In genomic region chr6:110741517-110741916, GRCh38 we compare ENCODE assay signal across 12 cellular contexts.
DNase-seq lines count a peak whose midpoint lies in the region; ATAC-seq and TF ChIP-seq lines count a peak whose summit lies in the region.
"Had no signal": no experiment of that assay in that cellular context is flagged by ENCODE, and none has a peak within 500 bp of the region (broad histone marks: within the 10 kb centered on the region; RNA-seq: fewer than 3 reads in every experiment).

No MANE protein-coding gene starts in this region.

- peaks cover 12 to 14% of the 10 kb centered on the region in 2 donors for H3K9me3 Mint-ChIP-seq in activated T-cell treated with anti-CD3 and anti-CD28 coated beads, Interleukin-2, amount 50 U/mL, for 72 hours
- H3K9me3 Mint-ChIP-seq in activated T-cell treated with anti-CD3 and anti-CD28 coated beads, Interleukin-2, amount 50 U/mL, for 4 hours, result peaks cover 22% of the 10 kb centered on the region
- peaks cover 4% of the 10 kb centered on the region for H3K9me3 Mint-ChIP-seq in activated T-helper 17 cell treated with anti-CD3 and anti-CD28 coated beads, Interleukin-2, amount 50 U/mL, for 72 hours

- no peaks in the 10 kb centered on the region for H3K9me3 ChIP-seq in HEK293 (ENCODE audit: control insufficient read depth, insufficient read depth, low read depth, low read length)
- H3K9me3 ChIP-seq: HAP-1 had no signal

- no peaks in the 10 kb centered on the region for H3K27me3 ChIP-seq in brain microvascular endothelial cell (replicated peaks)
- H3K27me3 ChIP-seq: BLaER1 treated with 17β-estradiol and CSF1 and Interleukin-3, amounts not matched to agents 10 nM and 100 nM had no signal

- CTCF ChIA-PET in HEK293 (lab: Yijun Ruan, JAX), result interaction anchor here (0.6 to 0.8 kb wide), 4 partner anchors 8 to 60 kb away, joined by 3 to 7 read pairs (median 4); no protein-coding TSS in a partner anchor

- no peak for DNase-seq in activated T-cell treated with anti-CD3 and anti-CD28 coated beads, Interleukin-2, amount 50 U/mL, for 72 hours
- DNase-seq in activated T-cell treated with anti-CD3 and anti-CD28 coated beads, Interleukin-2, amount 50 U/mL, for 4 hours, result no peak
- peak; percentile 16 for DNase-seq in left kidney (ENCODE audit: low read depth, low spot score)
- no peak for DNase-seq in brain microvascular endothelial cell
- DNase-seq in NK-92 treated with Interleukin-12 subunit alpha and Interleukin-12 subunit beta, amount 100 ng/mL, for 24 hours (lab: John Stamatoyannopoulos, UW), result no peak
- DNase-seq: 8988T; CD4-positive, CD25-positive, alpha-beta regulatory T cell; HFFc6 had no signal

- peaks cover 19 to 24% of the 10 kb centered on the region in 2 donors for H3K36me3 Mint-ChIP-seq in activated T-cell treated with anti-CD3 and anti-CD28 coated beads, Interleukin-2, amount 50 U/mL, for 72 hours (ENCODE audit: insufficient read depth in 2 of 2)
- peaks cover 29% of the 10 kb centered on the region for H3K36me3 Mint-ChIP-seq in activated T-cell treated with anti-CD3 and anti-CD28 coated beads, Interleukin-2, amount 50 U/mL, for 4 hours (ENCODE audit: insufficient read depth)
- H3K36me3 Mint-ChIP-seq in activated T-helper 17 cell treated with anti-CD3 and anti-CD28 coated beads, Interleukin-2, amount 50 U/mL, for 72 hours (ENCODE audit: low read depth), result peaks cover 48% of the 10 kb centered on the region

- H3K27ac ChIP-seq in HEK293 (ENCODE audit: extremely low read depth, low read depth, low read length) (no peak overlapping the region), brain microvascular endothelial cell (no peak overlapping the region)
- H3K27ac ChIP-seq: BLaER1 treated with 17β-estradiol and CSF1 and Interleukin-3, amounts not matched to agents 10 nM and 100 nM had no signal

- no peaks in the 10 kb centered on the region for H3K4me1 Mint-ChIP-seq in activated T-cell treated with anti-CD3 and anti-CD28 coated beads, Interleukin-2, amount 50 U/mL, for 72 hours (ENCODE audit: low read depth)
- H3K4me1 Mint-ChIP-seq in activated T-cell treated with anti-CD3 and anti-CD28 coated beads, Interleukin-2, amount 50 U/mL, for 4 hours (ENCODE audit: low read depth), result no peaks in the 10 kb centered on the region
- H3K4me1 Mint-ChIP-seq in activated T-helper 17 cell treated with anti-CD3 and anti-CD28 coated beads, Interleukin-2, amount 50 U/mL, for 72 hours, result no peaks in the 10 kb centered on the region

- in situ Hi-C loops in brain microvascular endothelial cell (cut with HindIII; ENCODE audit: low pct_ligation_motif_present, low sequenced_read_pairs), result no loop called here

- TF ChIP-seq CTCF in HEK293 (tag by site-specific recombination; IDR thresholded peaks at IDR 0.05) (no peak), brain microvascular endothelial cell (IDR thresholded peaks at IDR 0.05; ENCODE audit: low read depth, low read length, missing control alignments) (no peak)

- peak; percentile 27 to 52 for ATAC-seq in activated T-cell treated with anti-CD3 and anti-CD28 coated beads, Interleukin-2, amount 50 U/mL, for 72 hours (replicated peaks in 1 of 2)
- ATAC-seq in activated T-cell treated with anti-CD3 and anti-CD28 coated beads, Interleukin-2, amount 50 U/mL, for 4 hours, result no peak
- peak; percentile 64 for ATAC-seq in activated T-helper 17 cell treated with anti-CD3 and anti-CD28 coated beads, Interleukin-2, amount 50 U/mL, for 72 hours (replicated peaks)

- no peaks in the 10 kb centered on the region for H3K4me1 ChIP-seq in HEK293 (ENCODE audit: control insufficient read depth, insufficient read depth, low read length)
- H3K4me1 ChIP-seq: HAP-1 had no signal

- no peak overlapping the region for H3K4me3 Mint-ChIP-seq in activated T-cell treated with anti-CD3 and anti-CD28 coated beads, Interleukin-2, amount 50 U/mL, for 72 hours
- H3K4me3 Mint-ChIP-seq in activated T-cell treated with anti-CD3 and anti-CD28 coated beads, Interleukin-2, amount 50 U/mL, for 4 hours, result no peak overlapping the region
- no peak overlapping the region for H3K4me3 Mint-ChIP-seq in activated T-helper 17 cell treated with anti-CD3 and anti-CD28 coated beads, Interleukin-2, amount 50 U/mL, for 72 hours
- H3K4me3 Mint-ChIP-seq: CD4-positive, CD25-positive, alpha-beta regulatory T cell; HFFc6 had no signal

- H3K27ac Mint-ChIP-seq in activated T-cell treated with anti-CD3 and anti-CD28 coated beads, Interleukin-2, amount 50 U/mL, for 72 hours, result no peak overlapping the region
- no peak overlapping the region for H3K27ac Mint-ChIP-seq in activated T-helper 17 cell treated with anti-CD3 and anti-CD28 coated beads, Interleukin-2, amount 50 U/mL, for 72 hours
- H3K27ac Mint-ChIP-seq: CD4-positive, CD25-positive, alpha-beta regulatory T cell; HFFc6 had no signal

- H3K4me3 ChIP-seq in HEK293 (ENCODE audit: low read depth, low read length) (no peak overlapping the region), brain microvascular endothelial cell (ENCODE audit: low read depth, low read length) (no peak overlapping the region)
- H3K4me3 ChIP-seq: HAP-1 had no signal

- no peaks in the 10 kb centered on the region for H3K27me3 Mint-ChIP-seq in activated T-cell treated with anti-CD3 and anti-CD28 coated beads, Interleukin-2, amount 50 U/mL, for 72 hours (ENCODE audit: low read depth)
- H3K27me3 Mint-ChIP-seq in activated T-cell treated with anti-CD3 and anti-CD28 coated beads, Interleukin-2, amount 50 U/mL, for 4 hours (ENCODE audit: low read depth), result no peaks in the 10 kb centered on the region
- H3K27me3 Mint-ChIP-seq in activated T-helper 17 cell treated with anti-CD3 and anti-CD28 coated beads, Interleukin-2, amount 50 U/mL, for 72 hours, result no peaks in the 10 kb centered on the region
- H3K27me3 Mint-ChIP-seq: CD4-positive, CD25-positive, alpha-beta regulatory T cell had no signal

- no peaks in the 10 kb centered on the region; a peak in 1 of 3 replicates for H3K36me3 ChIP-seq in HEK293 (ENCODE audit: control insufficient read depth in 2 of 2, insufficient read depth in 1 of 2, low read length in 2 of 2)
- no peaks in the 10 kb centered on the region for H3K36me3 ChIP-seq in brain microvascular endothelial cell (replicated peaks)
- H3K36me3 ChIP-seq: HAP-1 had no signal

- POLR2A ChIA-PET in HEK293 (lab: Yijun Ruan, JAX), result interaction anchor here (1.3 kb wide), 1 partner anchor 133 kb away, joined by 4 read pairs; the partner anchor contains the start of gene AMD1

TF ChIP-seq in HEK293, 187 proteins besides CTCF, POLR2A, EP300 and RAD21:
- TF ChIP-seq SETDB1 (IDR thresholded peaks at IDR 0.05; ENCODE audit: insufficient read length, low read length), result peak; percentile 98
- 0 out of 2 replicates have a peak, but pooled peaks have one; percentile 30 for TF ChIP-seq ZNF549 (tag by site-specific recombination; IDR thresholded peaks at IDR 0.05)
- peak; percentile 59 for TF ChIP-seq ZNF558 (tag by site-specific recombination; IDR thresholded peaks at IDR 0.05)
- 0 out of 2 replicates have a peak, but pooled peaks have one; percentile 58 for TF ChIP-seq TRIM28 (IDR thresholded peaks at IDR 0.05; ENCODE audit: borderline replicate concordance, low read length)
- no peak for TF ChIP-seq TSHZ1 (tag by site-specific recombination; IDR thresholded peaks at IDR 0.05; ENCODE audit: borderline replicate concordance)
- TF ChIP-seq ZNF624 (tag by site-specific recombination; IDR thresholded peaks at IDR 0.05), result no peak

Comparison
In these comparisons a context has a peak if more than half of its experiments do, and no peak if none do; other contexts are left out.
1. ATAC-seq: peak in activated T-cell treated with anti-CD3 and anti-CD28 coated beads, Interleukin-2, amount 50 U/mL, for 72 hours (2 of 2) and activated T-helper 17 cell treated with anti-CD3 and anti-CD28 coated beads, Interleukin-2, amount 50 U/mL, for 72 hours (single experiment); none in activated T-cell treated with anti-CD3 and anti-CD28 coated beads, Interleukin-2, amount 50 U/mL, for 4 hours (0 of 2).